In genomic region chr3:132973441-132973840, GRCh38 we compare ENCODE assay signal across 18 cellular contexts.
"Had no signal": no experiment of that assay in that cellular context is flagged by ENCODE, and none has a peak within 500 bp of the region (broad histone marks: within the 10 kb centered on the region; RNA-seq: fewer than 3 reads in every experiment).

No MANE protein-coding gene starts in this region.

- H3K36me3 Mint-ChIP-seq: mesothelial cell of epicardium had no signal

- H3K27me3 ChIP-seq: dorsolateral prefrontal cortex, esophagus muscularis mucosa, foreskin keratinocyte, gastroesophageal sphincter, heart left ventricle, hepatocyte, left lung had no signal

- H3K4me1 Mint-ChIP-seq: mesothelial cell of epicardium had no signal

- H3K9me3 ChIP-seq: esophagus muscularis mucosa, gastroesophageal sphincter, heart left ventricle, left lung, lower lobe of right lung, mucosa of descending colon had no signal

- H2AFZ ChIP-seq: hepatocyte had no signal

- H3K4me1 ChIP-seq: esophagus muscularis mucosa, foreskin keratinocyte, gastroesophageal sphincter, heart left ventricle, left lung, lower lobe of right lung had no signal

- H3K4me3 ChIP-seq: coronary artery, dorsolateral prefrontal cortex, esophagus muscularis mucosa, gastroesophageal sphincter, heart left ventricle, hepatocyte, left lung, lower lobe of right lung, mucosa of descending colon had no signal

- H3K4me3 Mint-ChIP-seq: mesothelial cell of epicardium had no signal

- H3K79me2 ChIP-seq: hepatocyte had no signal

- ATAC-seq: foreskin keratinocyte, gastroesophageal sphincter, heart left ventricle, left cardiac atrium, left lung, left ventricle myocardium superior, lower lobe of right lung, mucosa of descending colon had no signal

- DNase-seq: dermis blood vessel endothelial cell; dorsolateral prefrontal cortex; effector CD4-positive, alpha-beta T cell; effector memory CD4-positive, alpha-beta T cell; foreskin keratinocyte; heart left ventricle; hypothalamus; left cardiac atrium; left lung; left ventricle myocardium superior; lower lobe of right lung; mesenchymal stem cell; mucosa of descending colon had no signal

- H3K27ac ChIP-seq: coronary artery, dorsolateral prefrontal cortex, esophagus muscularis mucosa, foreskin keratinocyte, gastroesophageal sphincter, heart left ventricle, hepatocyte, left lung, lower lobe of right lung had no signal

- H3K36me3 ChIP-seq: esophagus muscularis mucosa, gastroesophageal sphincter, heart left ventricle, left lung, lower lobe of right lung had no signal

- H3K4me2 ChIP-seq: hepatocyte had no signal

- H3K27ac Mint-ChIP-seq: mesothelial cell of epicardium had no signal
